In the genomic region with DNA sequence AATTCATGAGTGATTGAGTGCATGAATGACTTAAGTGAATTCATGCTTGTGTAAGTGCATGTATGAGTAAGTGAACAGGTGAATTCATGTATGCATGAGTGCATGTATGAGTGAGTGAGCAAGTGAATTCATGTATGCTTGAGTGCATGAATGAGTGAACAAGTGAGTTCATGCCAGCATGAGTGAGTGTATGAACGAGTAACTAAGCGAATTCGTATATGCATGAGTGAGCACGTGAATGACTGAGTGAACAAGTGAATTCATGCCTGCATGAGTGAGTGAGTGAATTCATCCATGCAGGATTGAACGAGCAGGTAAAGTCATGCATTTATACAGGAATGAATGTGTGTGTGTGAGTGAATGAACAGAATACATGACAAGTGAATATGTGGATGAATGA, we compare ENCODE assay signal across 27 cellular contexts.
"Had no signal": no experiment of that assay in that cellular context is flagged by ENCODE, and none has a peak within 500 bp of the region (broad histone marks: within the 10 kb centered on the region; RNA-seq: fewer than 3 reads in every experiment).

No MANE protein-coding gene starts in this region.

- H3K9me3 Mint-ChIP-seq: dendritic cell treated with granulocyte-macrophage colony-stimulating factor and Interleukin-4, amounts not matched to agents 40 ng/mL and 50 ng/mL, for 4 days; effector memory CD8-positive, alpha-beta T cell; endodermal cell had no signal

- H3K36me3 ChIP-seq: colonic mucosa, esophagus muscularis mucosa, esophagus squamous epithelium, gastrocnemius medialis, gastroesophageal sphincter, heart left ventricle, heart right ventricle had no signal

- H3K27ac Mint-ChIP-seq: dendritic cell treated with granulocyte-macrophage colony-stimulating factor and Interleukin-4, amounts not matched to agents 40 ng/mL and 50 ng/mL, for 4 days; effector memory CD8-positive, alpha-beta T cell; endodermal cell had no signal

- FAIRE-seq: colon, endometrium, endothelial cell of umbilical vein, frontal cortex had no signal

- DNase-seq: colonic mucosa; cortex of kidney; dermis blood vessel endothelial cell; dorsolateral prefrontal cortex; effector CD4-positive, alpha-beta T cell; effector CD8-positive, alpha-beta T cell; effector memory CD4-positive, alpha-beta T cell; effector memory CD8-positive, alpha-beta T cell; endodermal cell; esophagus squamous epithelium; foreskin fibroblast; foreskin melanocyte; gastrocnemius medialis; glutamatergic neuron; head of caudate nucleus; heart left ventricle; heart right ventricle had no signal

- H3K4me1 ChIP-seq: colonic mucosa, esophagus muscularis mucosa, gastrocnemius medialis, gastroesophageal sphincter, heart left ventricle, heart right ventricle had no signal

- ATAC-seq: effector memory CD8-positive, alpha-beta T cell; esophagus mucosa; gastrocnemius medialis; gastroesophageal sphincter; heart left ventricle; heart right ventricle had no signal

- H3K27ac ChIP-seq: colonic mucosa, coronary artery, dorsolateral prefrontal cortex, esophagus muscularis mucosa, esophagus squamous epithelium, gastrocnemius medialis, gastroesophageal sphincter, heart left ventricle, heart right ventricle, hepatocyte had no signal

- H3K27me3 ChIP-seq: colonic mucosa, gastrocnemius medialis, heart left ventricle, heart right ventricle, hepatocyte had no signal

- H3K4me3 ChIP-seq: colonic mucosa, coronary artery, gastrocnemius medialis, gastroesophageal sphincter, hepatocyte had no signal

- H3K4me3 Mint-ChIP-seq: dendritic cell treated with granulocyte-macrophage colony-stimulating factor and Interleukin-4, amounts not matched to agents 40 ng/mL and 50 ng/mL, for 4 days; endodermal cell had no signal

- H3K4me1 Mint-ChIP-seq: endodermal cell had no signal
